Comparison of ENCODE assay signal across 8 cellular contexts in the genomic region with DNA sequence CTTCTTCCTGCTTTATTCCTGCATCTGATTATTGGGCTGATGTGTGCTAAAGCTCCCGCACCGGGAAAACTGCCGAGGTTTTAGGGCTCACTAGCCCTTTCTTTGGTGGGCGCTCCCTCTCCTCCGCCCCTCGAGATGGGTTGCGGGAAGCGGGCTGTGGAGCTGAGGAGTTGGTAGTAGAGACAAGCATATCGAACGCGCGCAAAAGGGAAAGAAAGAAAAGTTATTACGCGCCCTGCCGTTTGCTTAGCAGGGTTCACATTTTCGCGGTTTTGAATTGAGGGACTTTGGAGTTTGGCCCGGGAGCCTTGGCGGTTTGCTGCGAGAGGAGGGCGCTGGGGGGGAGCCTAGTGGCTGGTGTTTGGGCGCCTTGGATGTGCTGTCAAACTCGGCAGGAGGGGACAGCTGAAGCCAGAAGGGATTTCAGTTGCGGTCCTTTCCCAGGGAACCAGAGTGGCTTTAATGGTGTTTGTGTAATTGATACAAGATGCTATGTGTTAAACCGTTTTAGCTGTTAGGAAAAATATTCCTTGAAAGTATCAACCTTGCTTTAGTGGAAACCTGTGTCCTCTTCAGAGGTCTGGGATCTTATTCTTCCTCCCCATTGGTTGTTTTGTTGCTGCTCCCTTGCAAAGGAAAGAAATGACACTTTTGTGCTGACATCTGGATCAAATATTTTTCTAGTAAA. TPM values are rescaled to one million over a fixed set of nuclear protein-coding genes. Genes with fewer than 3 reads are reported as not detected.
DNase-seq lines count a peak whose midpoint lies in the region; ATAC-seq, FAIRE-seq and TF ChIP-seq lines count a peak whose summit lies in the region.

No MANE protein-coding gene starts in this region.

- peak overlapping the region; percentile 40 to 96 (median 84) for H3K27ac Mint-ChIP-seq in naive B cell

- H3K27ac ChIP-seq in fibroblast of lung (ENCODE audit: insufficient read depth, low read length), result peak overlapping the region; percentile 72

- TF ChIP-seq POLR2A in H54 (IDR thresholded peaks at IDR 0.05; ENCODE audit: low read depth, low read length), result no peak

- no peak for FAIRE-seq in H54 (lab: Jason Lieb, UNC)

- H3K79me2 ChIP-seq in fibroblast of lung (ENCODE audit: control insufficient read depth, insufficient read depth, low read length), result peaks cover 26% of the 10 kb centered on the region

- H3K9ac ChIP-seq in fibroblast of lung (ENCODE audit: insufficient read depth, low read length), result peak overlapping the region; percentile 76

- H3K27me3 Mint-ChIP-seq in naive B cell, result no peaks in the 10 kb centered on the region

- ATAC-seq in naive B cell (ENCODE audit: low read depth in 2 of 2), result peak in 1 of 2 donors; percentile 5
- ATAC-seq in HG03097 (IDR thresholded peaks at IDR 0.05; ENCODE audit: low FRiP score, unreplicated experiment), result no peak

- no peaks in the 10 kb centered on the region for H3K27me3 ChIP-seq in fibroblast of lung (ENCODE audit: control insufficient read depth, insufficient read depth, low read length)

- peak; percentile 55 for DNase-seq in AG10803 (ENCODE audit: low read depth)
- DNase-seq in H54 (ENCODE audit: insufficient read length, low spot score), result peak; percentile 5
- DNase-seq in UCSD-AML1 (lab: John Stamatoyannopoulos, UW; ENCODE audit: unreplicated experiment), result peak; percentile 60
- peak; percentile 67 for DNase-seq in fibroblast of lung (ENCODE audit: low read depth in 2 of 2)
- DNase-seq in naive B cell, result no peak
- DNase-seq in NCI-H226, result no peak
- no peak for DNase-seq in AML-193 (lab: John Stamatoyannopoulos, UW)

- no peaks in the 10 kb centered on the region for H4K20me1 ChIP-seq in fibroblast of lung (ENCODE audit: control insufficient read depth, extremely low read depth, insufficient read depth, low read length)

- H3K36me3 Mint-ChIP-seq in naive B cell, result no peaks in the 10 kb centered on the region

- peak overlapping the region; percentile 61 for H3K4me2 ChIP-seq in fibroblast of lung (ENCODE audit: extremely low read depth, insufficient read depth, low read length)

- no peaks in the 10 kb centered on the region for H3K9me3 ChIP-seq in fibroblast of lung (ENCODE audit: control insufficient read depth, insufficient read depth, low read depth, low read length)

- H3K4me1 Mint-ChIP-seq in naive B cell, result peaks cover 21 to 47% (median 41%) of the 10 kb centered on the region in 3 donors

- H3K4me1 ChIP-seq in fibroblast of lung (ENCODE audit: control insufficient read depth, extremely low read depth, insufficient read depth, low read length), result peaks cover 2% of the 10 kb centered on the region

- H3K4me3 ChIP-seq in AG10803 (ENCODE audit: low read length) (peak overlapping the region; percentile 79), fibroblast of lung (replicated peaks in 1 of 4; ENCODE audit: control extremely low read depth in 1 of 4, insufficient read depth in 1 of 4, low read depth in 3 of 4, low read length in 4 of 4) (peak overlapping the region; percentile 49 to 93 (median 87))

- no peaks in the 10 kb centered on the region for H3K9me3 Mint-ChIP-seq in naive B cell

- TF ChIP-seq CTCF in AG10803 (conservative IDR thresholded peaks at IDR 0.05; ENCODE audit: low read length), result 0 out of 2 replicates have a peak, but pooled peaks have one; percentile 8
- TF ChIP-seq CTCF in fibroblast of lung (conservative IDR thresholded peaks at IDR 0.05 in 1 of 2, IDR thresholded peaks at IDR 0.05 in 1 of 2; ENCODE audit: low read depth in 1 of 2, low read length in 2 of 2), result no peak

- H3K36me3 ChIP-seq in fibroblast of lung (ENCODE audit: control insufficient read depth, insufficient read depth, low read length), result no peaks in the 10 kb centered on the region

- H2AFZ ChIP-seq in fibroblast of lung (ENCODE audit: low read length), result no peak overlapping the region

- H3K4me3 Mint-ChIP-seq in naive B cell, result peak overlapping the region; percentile 89 to 100 (median 99)

RNA-seq across cellular contexts. Expression of a gene that starts 1.1 kb away (rescaled TPM):
- total RNA-seq in fibroblast of lung, result 8.5 and 10.6 TPM in 2 replicates
- 13.7 and 18.0 TPM in 2 replicates for polyA plus RNA-seq in fibroblast of lung
- 8.5 and 13.5 TPM in 2 replicates for polyA plus RNA-seq in fibroblast of lung (2012)
- polyA minus RNA-seq in fibroblast of lung (ENCODE audit: low replicate concordance), result 4.3 and 10.0 TPM in 2 replicates
- polyA plus RNA-seq in naive B cell (ENCODE audit: low read depth in 6 of 6), result 10 to 100 TPM in 2 of 6 donors, 1 to 10 TPM in 4; 4.3 to 14.5 (median 7.5) TPM

Comparison
In these comparisons a context has a peak if more than half of its experiments do, and no peak if none do; other contexts are left out.
1. DNase-seq: peak in AG10803 (single experiment), H54 (single experiment), UCSD-AML1 (single experiment) and fibroblast of lung (2 of 2); none in naive B cell (single experiment), NCI-H226 (single experiment) and AML-193 (0 of 2).